In genomic region chr16:3501783-3502400, GRCh38 we compare ENCODE assay signal across 3 cellular contexts.
TF ChIP-seq lines count a peak whose summit lies in the region.

No MANE protein-coding gene starts in this region.

TF ChIP-seq in SK-N-SH, 30 proteins besides CTCF, POLR2A, EP300 and RAD21 (continued from another document):
- TF ChIP-seq USF2 (IDR thresholded peaks at IDR 0.05; ENCODE audit: borderline replicate concordance, low read depth, low read length) (no peak), SIN3A (IDR thresholded peaks at IDR 0.05; ENCODE audit: borderline replicate concordance, low read depth, low read length) (no peak), RFX5 (IDR thresholded peaks at IDR 0.05; ENCODE audit: low read length) (no peak), FOSL2 (IDR thresholded peaks at IDR 0.05; ENCODE audit: borderline replicate concordance, low read depth) (no peak), FOXM1 (IDR thresholded peaks at IDR 0.05; ENCODE audit: low read depth) (no peak), NFIC (IDR thresholded peaks at IDR 0.05; ENCODE audit: borderline replicate concordance) (no peak), CHD2 (IDR thresholded peaks at IDR 0.05; ENCODE audit: low read length, partially characterized antibody) (no peak), PBX3 (IDR thresholded peaks at IDR 0.05) (no peak), SMC3 (IDR thresholded peaks at IDR 0.05; ENCODE audit: low read depth, low read length) (no peak), JUND (IDR thresholded peaks at IDR 0.05) (no peak)

TF ChIP-seq in SK-N-SH treated with all-trans-retinoic acid at 6 μM for 48 hours, 23 proteins besides CTCF, POLR2A, EP300 and RAD21 (continued from another document):
- TF ChIP-seq CREB5 (CRISPR knock-in tag; IDR thresholded peaks at IDR 0.05; ENCODE audit: low read depth) (no peak), POU6F1 (CRISPR knock-in tag; IDR thresholded peaks at IDR 0.05; ENCODE audit: borderline replicate concordance, low read depth) (no peak)

TF ChIP-seq in WTC11, 78 proteins besides CTCF, POLR2A, EP300 and RAD21 (continued from another document):
- TF ChIP-seq ZNF512 (CRISPR knock-in tag; IDR thresholded peaks at IDR 0.05; ENCODE audit: borderline replicate concordance), result no peak
- TF ChIP-seq KAT7 (CRISPR knock-in tag; IDR thresholded peaks at IDR 0.05; ENCODE audit: borderline replicate concordance), result no peak
- TF ChIP-seq ZBTB43 (CRISPR knock-in tag; IDR thresholded peaks at IDR 0.05), result no peak
- no peak for TF ChIP-seq STAT6 (CRISPR knock-in tag; conservative IDR thresholded peaks at IDR 0.05; ENCODE audit: low read depth)
- no peak for TF ChIP-seq SMAD3 (CRISPR knock-in tag; IDR thresholded peaks at IDR 0.05; ENCODE audit: borderline replicate concordance)
- no peak for TF ChIP-seq IRF2 (CRISPR knock-in tag; IDR thresholded peaks at IDR 0.05; ENCODE audit: borderline replicate concordance, low read depth)
- TF ChIP-seq OVOL2 (CRISPR knock-in tag; IDR thresholded peaks at IDR 0.05; ENCODE audit: borderline replicate concordance), result no peak
- no peak for TF ChIP-seq MAX (CRISPR knock-in tag; IDR thresholded peaks at IDR 0.05)
